12 cellular contexts compared by ENCODE assay signal in the genomic region with DNA sequence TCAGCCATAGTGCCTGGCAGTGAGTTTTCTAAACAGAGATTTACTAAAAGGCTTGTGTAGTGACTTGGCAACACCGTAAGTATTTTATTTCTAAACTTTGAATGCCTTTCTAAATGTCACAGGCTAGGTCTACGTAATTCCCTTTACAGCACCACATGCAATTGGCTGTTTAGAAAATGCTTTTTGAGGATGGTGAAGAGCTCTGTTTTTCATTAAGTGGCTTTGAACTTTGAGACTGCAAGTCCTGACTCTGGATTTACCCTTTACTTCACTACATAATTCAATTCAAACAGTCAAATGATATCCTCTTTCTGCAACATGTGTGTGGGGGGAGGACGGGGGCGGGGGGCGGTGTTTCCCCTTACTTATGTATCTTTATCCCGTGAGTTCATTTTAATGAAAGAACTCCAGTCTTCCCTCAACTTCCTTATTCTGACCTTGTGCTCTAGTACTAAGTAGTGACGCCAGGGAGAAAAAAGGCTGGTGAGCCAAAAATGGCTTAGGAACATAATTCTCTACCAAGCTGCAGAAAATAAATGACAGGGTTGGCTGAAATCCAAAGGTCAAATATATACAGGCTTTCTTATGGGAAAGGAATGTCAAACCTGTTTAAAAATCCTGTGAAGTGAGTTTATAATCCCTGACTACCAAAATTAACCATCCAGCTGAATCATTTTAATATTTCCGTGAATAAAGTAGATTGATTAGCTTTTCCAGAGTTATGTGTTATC.
A peak's percentile ranks its signal among the peaks of the same experiment; 100 is the strongest.
DNase-seq lines count a peak whose midpoint lies in the region; ATAC-seq, FAIRE-seq and TF ChIP-seq lines count a peak whose summit lies in the region.
"Had no signal": no experiment of that assay in that cellular context is flagged by ENCODE, and none has a peak within 500 bp of the region (broad histone marks: within the 10 kb centered on the region; RNA-seq: fewer than 3 reads in every experiment).

No MANE protein-coding gene starts in this region.

- peak; percentile 6 for FAIRE-seq in H54 (lab: Jason Lieb, UNC)
- FAIRE-seq: GM12891 had no signal

- TF ChIP-seq POLR2A in H54 (IDR thresholded peaks at IDR 0.05; ENCODE audit: low read depth, low read length) = no peak
- no peak for TF ChIP-seq POLR2A in esophagus muscularis mucosa (IDR thresholded peaks at IDR 0.05; ENCODE audit: low read depth)

- WGBS in esophagus muscularis mucosa = 25% methylated on average over 8 of the region's 8 CpGs

- CTCF ChIA-PET in activated CD8-positive, alpha-beta T cell treated with anti-CD3 and anti-CD28 coated beads, Interleukin-2, amount 10 ng/mL, durations not matched to agents 7 days and 5 days (lab: Charles Lee) = no interaction called here

- H3K4me1 Mint-ChIP-seq in activated CD8-positive, alpha-beta T cell treated with anti-CD3 and anti-CD28 coated beads, Interleukin-2, amount 10 ng/mL, durations not matched to agents 7 days and 5 days (ENCODE audit: low read depth) = no peaks in the 10 kb centered on the region
- H3K4me1 Mint-ChIP-seq: IgD-negative memory B cell had no signal

- no peak overlapping the region for H3K9ac ChIP-seq in rectal smooth muscle tissue (ENCODE audit: low read length)

- H3K4me3 ChIP-seq in esophagus muscularis mucosa = no peak overlapping the region
- H3K4me3 ChIP-seq in rectal smooth muscle tissue (ENCODE audit: low read length) = no peak overlapping the region
- H3K4me3 ChIP-seq: testis had no signal

- H3K27me3 Mint-ChIP-seq in activated CD8-positive, alpha-beta T cell treated with anti-CD3 and anti-CD28 coated beads, Interleukin-2, amount 10 ng/mL, durations not matched to agents 7 days and 5 days (ENCODE audit: low read depth) = no peaks in the 10 kb centered on the region
- H3K27me3 Mint-ChIP-seq: IgD-negative memory B cell had no signal

- DNase-seq in H54 (ENCODE audit: insufficient read length, low spot score) (no peak), NCI-H69 (lab: John Stamatoyannopoulos, UW) (peak; percentile 26), esophagus muscularis mucosa (ENCODE audit: extremely low spot score) (no peak), T1000 (lab: John Stamatoyannopoulos, UW) (no peak), hypothalamus (lab: John Stamatoyannopoulos, UW) (no peak)
- DNase-seq in activated CD8-positive, alpha-beta T cell treated with anti-CD3 and anti-CD28 coated beads, Interleukin-2, amount 10 ng/mL, durations not matched to agents 7 days and 5 days = no peak
- DNase-seq: testis had no signal

- H3K27me3 ChIP-seq in esophagus muscularis mucosa = no peaks in the 10 kb centered on the region
- no peaks in the 10 kb centered on the region for H3K27me3 ChIP-seq in rectal smooth muscle tissue (ENCODE audit: control insufficient read depth, insufficient read depth, low read length)
- H3K27me3 ChIP-seq: testis had no signal

- no peaks in the 10 kb centered on the region for H3K36me3 Mint-ChIP-seq in activated CD8-positive, alpha-beta T cell treated with anti-CD3 and anti-CD28 coated beads, Interleukin-2, amount 10 ng/mL, durations not matched to agents 7 days and 5 days (ENCODE audit: low read depth)
- H3K36me3 Mint-ChIP-seq: IgD-negative memory B cell had no signal

- POLR2A ChIA-PET in activated CD8-positive, alpha-beta T cell treated with anti-CD3 and anti-CD28 coated beads, Interleukin-2, amount 10 ng/mL, durations not matched to agents 7 days and 5 days (lab: Charles Lee) = no interaction called here

- no peak overlapping the region for H3K4me3 Mint-ChIP-seq in activated CD8-positive, alpha-beta T cell treated with anti-CD3 and anti-CD28 coated beads, Interleukin-2, amount 10 ng/mL, durations not matched to agents 7 days and 5 days
- H3K4me3 Mint-ChIP-seq: IgD-negative memory B cell had no signal

- intact Hi-C loops in esophagus muscularis mucosa (cut with DNase I) = no loop called here

- peak in 1 of 3 experiments; percentile 13 for TF ChIP-seq CTCF in esophagus muscularis mucosa (IDR thresholded peaks at IDR 0.05)

- no peak for ATAC-seq in GM18520 (IDR thresholded peaks at IDR 0.05; ENCODE audit: unreplicated experiment)
- no peak for ATAC-seq in activated CD8-positive, alpha-beta T cell treated with anti-CD3 and anti-CD28 coated beads, Interleukin-2, amount 10 ng/mL, durations not matched to agents 7 days and 5 days

- no peaks in the 10 kb centered on the region for H3K9me3 ChIP-seq in esophagus muscularis mucosa
- H3K9me3 ChIP-seq: testis had no signal

- H3K36me3 ChIP-seq in esophagus muscularis mucosa (no peaks in the 10 kb centered on the region), rectal smooth muscle tissue (ENCODE audit: control insufficient read depth, insufficient read depth, low read length) (no peaks in the 10 kb centered on the region)

- H3K27ac Mint-ChIP-seq in activated CD8-positive, alpha-beta T cell treated with anti-CD3 and anti-CD28 coated beads, Interleukin-2, amount 10 ng/mL, durations not matched to agents 7 days and 5 days = no peak overlapping the region
- H3K27ac Mint-ChIP-seq: activated T-helper 2 cell treated with anti-CD3 and anti-CD28 coated beads, Interferon-gamma antibody, Interleukin-2, Interleukin-4, amounts not matched to agents 10 μg/mL and 5 μg/mL and 100 μg/mL, durations not matched to agents 14 hours and 24 hours and 36 hours; IgD-negative memory B cell had no signal

- H3K4me1 ChIP-seq in esophagus muscularis mucosa (peaks cover 33 to 39% (median 38%) of the 10 kb centered on the region in 4 donors), rectal smooth muscle tissue (ENCODE audit: control insufficient read depth, insufficient read depth, low read length) (peaks cover 22% of the 10 kb centered on the region)
- H3K4me1 ChIP-seq: testis had no signal

- no peak for TF ChIP-seq EP300 in esophagus muscularis mucosa (IDR thresholded peaks at IDR 0.05)

- no peaks in the 10 kb centered on the region for H3K9me3 Mint-ChIP-seq in activated CD8-positive, alpha-beta T cell treated with anti-CD3 and anti-CD28 coated beads, Interleukin-2, amount 10 ng/mL, durations not matched to agents 7 days and 5 days (ENCODE audit: insufficient read depth)
- H3K9me3 Mint-ChIP-seq: activated T-helper 2 cell treated with anti-CD3 and anti-CD28 coated beads, Interferon-gamma antibody, Interleukin-2, Interleukin-4, amounts not matched to agents 10 μg/mL and 5 μg/mL and 100 μg/mL, durations not matched to agents 14 hours and 24 hours and 36 hours; IgD-negative memory B cell had no signal

- peak overlapping the region; percentile 56 to 75 (median 73) for H3K27ac ChIP-seq in esophagus muscularis mucosa (replicated peaks in 1 of 4)
- H3K27ac ChIP-seq in rectal smooth muscle tissue (ENCODE audit: low read depth, low read length) = peak overlapping the region; percentile 63
- H3K27ac ChIP-seq: testis had no signal
